In genomic region chr16:10942352-10943297, GRCh38 we compare ENCODE assay signal across 1 cellular context.
TF ChIP-seq lines count a peak whose summit lies in the region.

TSS of gene DEXI (minus strand) at chr16:10942468. CDS start at chr16:10942005, 463 bp downstream.

TF ChIP-seq in HepG2, 621 proteins besides CTCF, POLR2A, EP300 and RAD21 (continued from another document and continues in another):
- TF ChIP-seq, protein P1, sequence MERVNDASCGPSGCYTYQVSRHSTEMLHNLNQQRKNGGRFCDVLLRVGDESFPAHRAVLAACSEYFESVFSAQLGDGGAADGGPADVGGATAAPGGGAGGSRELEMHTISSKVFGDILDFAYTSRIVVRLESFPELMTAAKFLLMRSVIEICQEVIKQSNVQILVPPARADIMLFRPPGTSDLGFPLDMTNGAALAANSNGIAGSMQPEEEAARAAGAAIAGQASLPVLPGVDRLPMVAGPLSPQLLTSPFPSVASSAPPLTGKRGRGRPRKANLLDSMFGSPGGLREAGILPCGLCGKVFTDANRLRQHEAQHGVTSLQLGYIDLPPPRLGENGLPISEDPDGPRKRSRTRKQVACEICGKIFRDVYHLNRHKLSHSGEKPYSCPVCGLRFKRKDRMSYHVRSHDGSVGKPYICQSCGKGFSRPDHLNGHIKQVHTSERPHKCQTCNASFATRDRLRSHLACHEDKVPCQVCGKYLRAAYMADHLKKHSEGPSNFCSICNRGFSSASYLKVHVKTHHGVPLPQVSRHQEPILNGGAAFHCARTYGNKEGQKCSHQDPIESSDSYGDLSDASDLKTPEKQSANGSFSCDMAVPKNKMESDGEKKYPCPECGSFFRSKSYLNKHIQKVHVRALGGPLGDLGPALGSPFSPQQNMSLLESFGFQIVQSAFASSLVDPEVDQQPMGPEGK (CRISPR knock-in tag; IDR thresholded peaks at IDR 0.05) = peak; percentile 99
- TF ChIP-seq ZNF780A (CRISPR knock-in tag; IDR thresholded peaks at IDR 0.05) (no peak), ZNF629 (CRISPR knock-in tag; conservative IDR thresholded peaks at IDR 0.05) (no peak), CHD2 (IDR thresholded peaks at IDR 0.05; ENCODE audit: low read depth, low read length) (0 out of 2 replicates have a peak, but pooled peaks have one; percentile 22), ZBTB26 (CRISPR knock-in tag; IDR thresholded peaks at IDR 0.05; ENCODE audit: borderline replicate concordance) (no peak; the same call in 1 of the 2 replicates), ZSCAN9 (CRISPR knock-in tag; IDR thresholded peaks at IDR 0.05; ENCODE audit: borderline replicate concordance) (peak; percentile 57; the same call in 1 of the 2 replicates), ZNF484 (CRISPR knock-in tag; IDR thresholded peaks at IDR 0.05; ENCODE audit: borderline replicate concordance, low read depth) (no peak), NFE2 (CRISPR knock-in tag; IDR thresholded peaks at IDR 0.05) (no peak), ZNF232 (CRISPR knock-in tag; IDR thresholded peaks at IDR 0.05; ENCODE audit: borderline replicate concordance) (no peak), ZNF256 (CRISPR knock-in tag; conservative IDR thresholded peaks at IDR 0.05) (no peak), MBD4 (IDR thresholded peaks at IDR 0.05; ENCODE audit: borderline replicate concordance, low read length) (no peak), SAFB2 (CRISPR knock-in tag; IDR thresholded peaks at IDR 0.05; ENCODE audit: borderline replicate concordance, low read depth) (no peak; the same call in 1 of the 2 replicates), MTF1 (CRISPR knock-in tag; IDR thresholded peaks at IDR 0.05) (no peak), NFKB2 (CRISPR knock-in tag; IDR thresholded peaks at IDR 0.05; ENCODE audit: borderline replicate concordance) (peak; percentile 17; the same call in 1 of the 2 replicates), ZNF788 (CRISPR knock-in tag; IDR thresholded peaks at IDR 0.05; ENCODE audit: borderline replicate concordance) (peak; percentile 60; the same call in 1 of the 2 replicates), SIX1 (CRISPR knock-in tag; IDR thresholded peaks at IDR 0.05; ENCODE audit: borderline replicate concordance) (no peak), USF2 (IDR thresholded peaks at IDR 0.05; ENCODE audit: low read depth, low read length) (no peak), USF2 (CRISPR knock-in tag; IDR thresholded peaks at IDR 0.05; ENCODE audit: borderline replicate concordance) (no peak), EEA1 (CRISPR knock-in tag; IDR thresholded peaks at IDR 0.05; ENCODE audit: borderline replicate concordance) (no peak), SYNCRIP (IDR thresholded peaks at IDR 0.05; ENCODE audit: insufficient read depth, low read depth, low read length) (no peak), ZNF205 (CRISPR knock-in tag; IDR thresholded peaks at IDR 0.05) (no peak), ZFP41 (CRISPR knock-in tag; IDR thresholded peaks at IDR 0.05; ENCODE audit: borderline replicate concordance) (no peak; the same call in 1 of the 2 replicates), ZNF816 (CRISPR knock-in tag; IDR thresholded peaks at IDR 0.05; ENCODE audit: borderline replicate concordance) (no peak), ZNF883 (CRISPR knock-in tag; IDR thresholded peaks at IDR 0.05; ENCODE audit: not compliant biosample characterization) (peak; percentile 32), NCOA2 (CRISPR knock-in tag; IDR thresholded peaks at IDR 0.05) (no peak), CCAR2 (optimal IDR thresholded peaks at IDR 0.05; ENCODE audit: low read depth, low read length) (no peak), STAT5B (CRISPR knock-in tag; IDR thresholded peaks at IDR 0.05) (no peak), WIZ (CRISPR knock-in tag; IDR thresholded peaks at IDR 0.05) (no peak), AGO2 (optimal IDR thresholded peaks at IDR 0.05; ENCODE audit: low read depth, low read length) (no peak), MLLT10 (CRISPR knock-in tag; IDR thresholded peaks at IDR 0.05) (no peak), NFRKB (IDR thresholded peaks at IDR 0.05) (no peak), HNRNPL (IDR thresholded peaks at IDR 0.05; ENCODE audit: low read depth, low read length) (no peak), FOXM1 (CRISPR knock-in tag; IDR thresholded peaks at IDR 0.05) (no peak), SPEN (CRISPR knock-in tag; IDR thresholded peaks at IDR 0.05; ENCODE audit: low read depth) (peak; percentile 83), ZMAT3 (CRISPR knock-in tag; conservative IDR thresholded peaks at IDR 0.05) (peak; percentile 49; the same call in 1 of the 2 replicates), ZNF879 (CRISPR knock-in tag; IDR thresholded peaks at IDR 0.05) (peak; percentile 33; the same call in 1 of the 2 replicates), EHMT2 (IDR thresholded peaks at IDR 0.05; ENCODE audit: borderline replicate concordance, low read depth, low read length) (peak; percentile 25; the same call in 1 of the 2 replicates), PTBP1 (IDR thresholded peaks at IDR 0.05; ENCODE audit: low read depth, low read length, poor library complexity, severe bottlenecking) (no peak), MXI1 (IDR thresholded peaks at IDR 0.05; ENCODE audit: borderline replicate concordance, low read depth, low read length) (peak; percentile 85; the same call in 2 of the 3 replicates), MXD3 (CRISPR knock-in tag; IDR thresholded peaks at IDR 0.05) (peak; percentile 56; the same call in 1 of the 2 replicates), HIVEP1 (CRISPR knock-in tag; IDR thresholded peaks at IDR 0.05) (0 out of 2 replicates have a peak, but pooled peaks have one; percentile 49), POLR2AphosphoS2 (IDR thresholded peaks at IDR 0.05; ENCODE audit: low read depth, low read length) (no peak)
- TF ChIP-seq, protein P2, sequence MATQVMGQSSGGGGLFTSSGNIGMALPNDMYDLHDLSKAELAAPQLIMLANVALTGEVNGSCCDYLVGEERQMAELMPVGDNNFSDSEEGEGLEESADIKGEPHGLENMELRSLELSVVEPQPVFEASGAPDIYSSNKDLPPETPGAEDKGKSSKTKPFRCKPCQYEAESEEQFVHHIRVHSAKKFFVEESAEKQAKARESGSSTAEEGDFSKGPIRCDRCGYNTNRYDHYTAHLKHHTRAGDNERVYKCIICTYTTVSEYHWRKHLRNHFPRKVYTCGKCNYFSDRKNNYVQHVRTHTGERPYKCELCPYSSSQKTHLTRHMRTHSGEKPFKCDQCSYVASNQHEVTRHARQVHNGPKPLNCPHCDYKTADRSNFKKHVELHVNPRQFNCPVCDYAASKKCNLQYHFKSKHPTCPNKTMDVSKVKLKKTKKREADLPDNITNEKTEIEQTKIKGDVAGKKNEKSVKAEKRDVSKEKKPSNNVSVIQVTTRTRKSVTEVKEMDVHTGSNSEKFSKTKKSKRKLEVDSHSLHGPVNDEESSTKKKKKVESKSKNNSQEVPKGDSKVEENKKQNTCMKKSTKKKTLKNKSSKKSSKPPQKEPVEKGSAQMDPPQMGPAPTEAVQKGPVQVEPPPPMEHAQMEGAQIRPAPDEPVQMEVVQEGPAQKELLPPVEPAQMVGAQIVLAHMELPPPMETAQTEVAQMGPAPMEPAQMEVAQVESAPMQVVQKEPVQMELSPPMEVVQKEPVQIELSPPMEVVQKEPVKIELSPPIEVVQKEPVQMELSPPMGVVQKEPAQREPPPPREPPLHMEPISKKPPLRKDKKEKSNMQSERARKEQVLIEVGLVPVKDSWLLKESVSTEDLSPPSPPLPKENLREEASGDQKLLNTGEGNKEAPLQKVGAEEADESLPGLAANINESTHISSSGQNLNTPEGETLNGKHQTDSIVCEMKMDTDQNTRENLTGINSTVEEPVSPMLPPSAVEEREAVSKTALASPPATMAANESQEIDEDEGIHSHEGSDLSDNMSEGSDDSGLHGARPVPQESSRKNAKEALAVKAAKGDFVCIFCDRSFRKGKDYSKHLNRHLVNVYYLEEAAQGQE (IDR thresholded peaks at IDR 0.05; ENCODE audit: borderline replicate concordance in 1 of 2, low read depth in 1 of 2, low read length in 2 of 2) = no peak; a peak in 1 of 4 replicates
- TF ChIP-seq, protein P3, sequence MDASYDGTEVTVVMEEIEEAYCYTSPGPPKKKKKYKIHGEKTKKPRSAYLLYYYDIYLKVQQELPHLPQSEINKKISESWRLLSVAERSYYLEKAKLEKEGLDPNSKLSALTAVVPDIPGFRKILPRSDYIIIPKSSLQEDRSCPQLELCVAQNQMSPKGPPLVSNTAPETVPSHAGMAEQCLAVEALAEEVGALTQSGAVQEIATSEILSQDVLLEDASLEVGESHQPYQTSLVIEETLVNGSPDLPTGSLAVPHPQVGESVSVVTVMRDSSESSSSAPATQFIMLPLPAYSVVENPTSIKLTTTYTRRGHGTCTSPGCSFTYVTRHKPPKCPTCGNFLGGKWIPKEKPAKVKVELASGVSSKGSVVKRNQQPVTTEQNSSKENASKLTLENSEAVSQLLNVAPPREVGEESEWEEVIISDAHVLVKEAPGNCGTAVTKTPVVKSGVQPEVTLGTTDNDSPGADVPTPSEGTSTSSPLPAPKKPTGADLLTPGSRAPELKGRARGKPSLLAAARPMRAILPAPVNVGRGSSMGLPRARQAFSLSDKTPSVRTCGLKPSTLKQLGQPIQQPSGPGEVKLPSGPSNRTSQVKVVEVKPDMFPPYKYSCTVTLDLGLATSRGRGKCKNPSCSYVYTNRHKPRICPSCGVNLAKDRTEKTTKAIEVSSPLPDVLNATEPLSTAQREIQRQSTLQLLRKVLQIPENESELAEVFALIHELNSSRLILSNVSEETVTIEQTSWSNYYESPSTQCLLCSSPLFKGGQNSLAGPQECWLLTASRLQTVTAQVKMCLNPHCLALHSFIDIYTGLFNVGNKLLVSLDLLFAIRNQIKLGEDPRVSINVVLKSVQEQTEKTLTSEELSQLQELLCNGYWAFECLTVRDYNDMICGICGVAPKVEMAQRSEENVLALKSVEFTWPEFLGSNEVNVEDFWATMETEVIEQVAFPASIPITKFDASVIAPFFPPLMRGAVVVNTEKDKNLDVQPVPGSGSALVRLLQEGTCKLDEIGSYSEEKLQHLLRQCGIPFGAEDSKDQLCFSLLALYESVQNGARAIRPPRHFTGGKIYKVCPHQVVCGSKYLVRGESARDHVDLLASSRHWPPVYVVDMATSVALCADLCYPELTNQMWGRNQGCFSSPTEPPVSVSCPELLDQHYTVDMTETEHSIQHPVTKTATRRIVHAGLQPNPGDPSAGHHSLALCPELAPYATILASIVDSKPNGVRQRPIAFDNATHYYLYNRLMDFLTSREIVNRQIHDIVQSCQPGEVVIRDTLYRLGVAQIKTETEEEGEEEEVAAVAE (CRISPR knock-in tag; IDR thresholded peaks at IDR 0.05; ENCODE audit: borderline replicate concordance) = no peak
- TF ChIP-seq, protein P4, sequence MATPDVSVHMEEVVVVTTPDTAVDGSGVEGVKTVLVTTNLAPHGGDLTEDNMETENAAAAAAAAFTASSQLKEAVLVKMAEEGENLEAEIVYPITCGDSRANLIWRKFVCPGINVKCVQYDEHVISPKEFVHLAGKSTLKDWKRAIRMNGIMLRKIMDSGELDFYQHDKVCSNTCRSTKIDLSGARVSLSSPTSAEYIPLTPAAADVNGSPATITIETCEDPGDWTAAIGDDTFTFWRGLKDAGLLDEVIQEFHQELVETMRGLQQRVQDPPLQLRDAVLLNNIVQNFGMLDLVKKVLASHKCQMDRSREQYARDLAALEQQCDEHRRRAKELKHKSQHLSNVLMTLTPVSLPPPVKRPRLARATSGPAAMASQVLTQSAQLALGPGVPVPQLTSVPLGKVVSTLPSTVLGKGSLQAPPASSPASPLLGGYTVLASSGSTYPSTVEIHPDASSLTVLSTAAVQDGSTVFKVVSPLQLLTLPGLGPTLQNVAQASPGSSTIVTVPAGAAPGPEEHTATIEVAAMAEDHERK (CRISPR knock-in tag; IDR thresholded peaks at IDR 0.05; ENCODE audit: low read depth) = peak; percentile 14; the same call in 1 of the 2 replicates
- TF ChIP-seq, protein P5, sequence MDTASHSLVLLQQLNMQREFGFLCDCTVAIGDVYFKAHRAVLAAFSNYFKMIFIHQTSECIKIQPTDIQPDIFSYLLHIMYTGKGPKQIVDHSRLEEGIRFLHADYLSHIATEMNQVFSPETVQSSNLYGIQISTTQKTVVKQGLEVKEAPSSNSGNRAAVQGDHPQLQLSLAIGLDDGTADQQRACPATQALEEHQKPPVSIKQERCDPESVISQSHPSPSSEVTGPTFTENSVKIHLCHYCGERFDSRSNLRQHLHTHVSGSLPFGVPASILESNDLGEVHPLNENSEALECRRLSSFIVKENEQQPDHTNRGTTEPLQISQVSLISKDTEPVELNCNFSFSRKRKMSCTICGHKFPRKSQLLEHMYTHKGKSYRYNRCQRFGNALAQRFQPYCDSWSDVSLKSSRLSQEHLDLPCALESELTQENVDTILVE (CRISPR knock-in tag; IDR thresholded peaks at IDR 0.05) = peak; percentile 82; the same call in 1 of the 2 replicates
- TF ChIP-seq, protein P6, sequence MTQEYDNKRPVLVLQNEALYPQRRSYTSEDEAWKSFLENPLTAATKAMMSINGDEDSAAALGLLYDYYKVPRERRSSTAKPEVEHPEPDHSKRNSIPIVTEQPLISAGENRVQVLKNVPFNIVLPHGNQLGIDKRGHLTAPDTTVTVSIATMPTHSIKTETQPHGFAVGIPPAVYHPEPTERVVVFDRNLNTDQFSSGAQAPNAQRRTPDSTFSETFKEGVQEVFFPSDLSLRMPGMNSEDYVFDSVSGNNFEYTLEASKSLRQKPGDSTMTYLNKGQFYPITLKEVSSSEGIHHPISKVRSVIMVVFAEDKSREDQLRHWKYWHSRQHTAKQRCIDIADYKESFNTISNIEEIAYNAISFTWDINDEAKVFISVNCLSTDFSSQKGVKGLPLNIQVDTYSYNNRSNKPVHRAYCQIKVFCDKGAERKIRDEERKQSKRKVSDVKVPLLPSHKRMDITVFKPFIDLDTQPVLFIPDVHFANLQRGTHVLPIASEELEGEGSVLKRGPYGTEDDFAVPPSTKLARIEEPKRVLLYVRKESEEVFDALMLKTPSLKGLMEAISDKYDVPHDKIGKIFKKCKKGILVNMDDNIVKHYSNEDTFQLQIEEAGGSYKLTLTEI (CRISPR knock-in tag; conservative IDR thresholded peaks at IDR 0.05) = no peak
